In genomic region chr7:48177271-48177670, GRCh38 we compare ENCODE assay signal across 31 cellular contexts. TPM values are rescaled to one million over a fixed set of nuclear protein-coding genes. Genes with fewer than 3 reads are reported as not detected.
"Had no signal": no experiment of that assay in that cellular context is flagged by ENCODE, and none has a peak within 500 bp of the region (broad histone marks: within the 10 kb centered on the region; RNA-seq: fewer than 3 reads in every experiment).

No MANE protein-coding gene starts in this region.

- H3K4me3 ChIP-seq: coronary artery, dorsolateral prefrontal cortex had no signal

- H3K9me3 Mint-ChIP-seq: activated CD4-positive, alpha-beta memory T cell treated with anti-CD3 and anti-CD28 coated beads for 36 hours; activated CD4-positive, alpha-beta T cell treated with anti-CD3 and anti-CD28 coated beads, Interleukin-2, amount 10 ng/mL, durations not matched to agents 24 days and 14 days; activated naive CD4-positive, alpha-beta T cell treated with anti-CD3 and anti-CD28 coated beads, Interleukin-2, amount 10 ng/mL, durations not matched to agents 7 days and 5 days; activated naive CD4-positive, alpha-beta T cell treated with anti-CD3 and anti-CD28 coated beads, Interleukin-2, amount 50 U/mL, for 72 hours; activated naive CD8-positive, alpha-beta T cell treated with anti-CD3 and anti-CD28 coated beads, Interleukin-2, amount 10 ng/mL, durations not matched to agents 7 days and 5 days; central memory CD8-positive, alpha-beta T cell; dendritic cell treated with granulocyte-macrophage colony-stimulating factor and Interleukin-4, amounts not matched to agents 40 ng/mL and 50 ng/mL, for 4 days; endodermal cell; T-helper 2 cell treated with Interferon-gamma antibody and Interleukin-4, amounts not matched to agents 5 μg/mL and 100 μg/mL, for 36 hours had no signal

- ATAC-seq: activated CD4-positive, alpha-beta T cell treated with anti-CD3 and anti-CD28 coated beads for 36 hours; activated CD8-positive, alpha-beta memory T cell treated with anti-CD3 and anti-CD28 coated beads, Interleukin-2, amount 10 ng/mL, durations not matched to agents 7 days and 5 days; activated CD8-positive, alpha-beta T cell treated with anti-CD3 and anti-CD28 coated beads, Interleukin-2, amount 10 ng/mL, durations not matched to agents 7 days and 5 days; activated naive CD4-positive, alpha-beta T cell treated with anti-CD3 and anti-CD28 coated beads, Interleukin-2, amount 50 U/mL, for 72 hours; esophagus mucosa; T-helper 17 cell had no signal

- H3K4me1 Mint-ChIP-seq: activated CD4-positive, alpha-beta T cell treated with anti-CD3 and anti-CD28 coated beads for 36 hours; activated CD4-positive, alpha-beta T cell treated with anti-CD3 and anti-CD28 coated beads, Interleukin-2, amount 10 ng/mL, durations not matched to agents 24 days and 14 days; activated naive CD4-positive, alpha-beta T cell treated with anti-CD3 and anti-CD28 coated beads, Interleukin-2, amount 10 ng/mL, durations not matched to agents 7 days and 5 days; activated naive CD8-positive, alpha-beta T cell treated with anti-CD3 and anti-CD28 coated beads, Interleukin-2, amount 10 ng/mL, durations not matched to agents 7 days and 5 days; central memory CD8-positive, alpha-beta T cell; T-helper 17 cell had no signal

- H3K27me3 ChIP-seq: brain microvascular endothelial cell, dorsolateral prefrontal cortex had no signal

- H3K27me3 Mint-ChIP-seq: activated CD4-positive, alpha-beta memory T cell treated with anti-CD3 and anti-CD28 coated beads for 36 hours; activated CD4-positive, alpha-beta T cell treated with anti-CD3 and anti-CD28 coated beads for 36 hours; dendritic cell treated with granulocyte-macrophage colony-stimulating factor and Interleukin-4, amounts not matched to agents 40 ng/mL and 50 ng/mL, for 4 days had no signal

- FAIRE-seq: bronchial epithelial cell, frontal cortex had no signal

- H3K36me3 Mint-ChIP-seq: activated CD4-positive, alpha-beta memory T cell treated with anti-CD3 and anti-CD28 coated beads for 36 hours; activated CD8-positive, alpha-beta memory T cell treated with anti-CD3 and anti-CD28 coated beads, Interleukin-2, amount 10 ng/mL, durations not matched to agents 7 days and 5 days; activated naive CD4-positive, alpha-beta T cell treated with anti-CD3 and anti-CD28 coated beads, Interleukin-2, amount 10 ng/mL, durations not matched to agents 7 days and 5 days; activated naive CD4-positive, alpha-beta T cell treated with anti-CD3 and anti-CD28 coated beads, Interleukin-2, amount 50 U/mL, for 72 hours; activated naive CD8-positive, alpha-beta T cell treated with anti-CD3 and anti-CD28 coated beads, Interleukin-2, amount 10 ng/mL, durations not matched to agents 7 days and 5 days had no signal

- DNase-seq: activated CD4-positive, alpha-beta memory T cell treated with anti-CD3 and anti-CD28 coated beads for 36 hours; activated CD4-positive, alpha-beta T cell treated with anti-CD3 and anti-CD28 coated beads for 36 hours; activated CD4-positive, alpha-beta T cell treated with anti-CD3 and anti-CD28 coated beads, Interleukin-2, amount 10 ng/mL, durations not matched to agents 24 days and 14 days; activated CD4-positive, CD25-positive, alpha-beta regulatory T cell; activated CD4-positive, CD25-positive, alpha-beta regulatory T cell treated with anti-CD3 and anti-CD28 coated beads, Interleukin-2, amount 50 U/mL, for 72 hours; activated CD8-positive, alpha-beta memory T cell treated with anti-CD3 and anti-CD28 coated beads, Interleukin-2, amount 10 ng/mL, durations not matched to agents 7 days and 5 days; activated CD8-positive, alpha-beta memory T cell treated with anti-CD3 and anti-CD28 coated beads, Interleukin-2, amount 50 U/mL, for 4 hours; activated CD8-positive, alpha-beta T cell treated with anti-CD3 and anti-CD28 coated beads, Interleukin-2, amount 10 ng/mL, durations not matched to agents 7 days and 5 days; activated gamma-delta T cell; activated naive CD4-positive, alpha-beta T cell; activated naive CD4-positive, alpha-beta T cell treated with anti-CD3 and anti-CD28 coated beads, Interleukin-2, amount 10 ng/mL, durations not matched to agents 7 days and 5 days; activated naive CD8-positive, alpha-beta T cell treated with anti-CD3 and anti-CD28 coated beads, Interleukin-2, amount 10 ng/mL, durations not matched to agents 7 days and 5 days; activated T-cell treated with anti-CD3 and anti-CD28 coated beads, Interleukin-2, amount 50 U/mL, for 1 hour; activated T-cell treated with anti-CD3 and anti-CD28 coated beads, Interleukin-2, amount 50 U/mL, for 48 hours; brain microvascular endothelial cell; dorsolateral prefrontal cortex; effector memory CD4-positive, alpha-beta T cell; endodermal cell; foreskin fibroblast; head of caudate nucleus; T-helper 17 cell; WERI-Rb-1 had no signal

- H3K36me3 ChIP-seq: brain microvascular endothelial cell, WERI-Rb-1 had no signal

- H3K27ac ChIP-seq: brain microvascular endothelial cell, coronary artery, dorsolateral prefrontal cortex, WERI-Rb-1 had no signal

- H3K4me3 Mint-ChIP-seq: activated CD4-positive, alpha-beta memory T cell treated with anti-CD3 and anti-CD28 coated beads for 36 hours; activated CD4-positive, alpha-beta T cell treated with anti-CD3 and anti-CD28 coated beads for 36 hours; activated CD4-positive, alpha-beta T cell treated with anti-CD3 and anti-CD28 coated beads, Interleukin-2, amount 10 ng/mL, durations not matched to agents 24 days and 14 days; activated CD8-positive, alpha-beta memory T cell treated with anti-CD3 and anti-CD28 coated beads, Interleukin-2, amount 10 ng/mL, durations not matched to agents 7 days and 5 days; activated CD8-positive, alpha-beta T cell treated with anti-CD3 and anti-CD28 coated beads, Interleukin-2, amount 10 ng/mL, durations not matched to agents 7 days and 5 days; activated naive CD4-positive, alpha-beta T cell treated with anti-CD3 and anti-CD28 coated beads, Interleukin-2, amount 10 ng/mL, durations not matched to agents 7 days and 5 days; activated naive CD8-positive, alpha-beta T cell treated with anti-CD3 and anti-CD28 coated beads, Interleukin-2, amount 10 ng/mL, durations not matched to agents 7 days and 5 days; central memory CD8-positive, alpha-beta T cell; dendritic cell treated with granulocyte-macrophage colony-stimulating factor and Interleukin-4, amounts not matched to agents 40 ng/mL and 50 ng/mL, for 4 days; endodermal cell; T-helper 17 cell; T-helper 2 cell treated with Interferon-gamma antibody and Interleukin-4, amounts not matched to agents 5 μg/mL and 100 μg/mL, for 36 hours had no signal

- H3K27ac Mint-ChIP-seq: activated CD4-positive, alpha-beta memory T cell treated with anti-CD3 and anti-CD28 coated beads for 36 hours; activated CD4-positive, alpha-beta T cell treated with anti-CD3 and anti-CD28 coated beads for 36 hours; activated CD4-positive, alpha-beta T cell treated with anti-CD3 and anti-CD28 coated beads, Interleukin-2, amount 10 ng/mL, durations not matched to agents 24 days and 14 days; activated CD8-positive, alpha-beta memory T cell treated with anti-CD3 and anti-CD28 coated beads, Interleukin-2, amount 10 ng/mL, durations not matched to agents 7 days and 5 days; activated CD8-positive, alpha-beta T cell treated with anti-CD3 and anti-CD28 coated beads, Interleukin-2, amount 10 ng/mL, durations not matched to agents 7 days and 5 days; activated naive CD4-positive, alpha-beta T cell treated with anti-CD3 and anti-CD28 coated beads, Interleukin-2, amount 10 ng/mL, durations not matched to agents 7 days and 5 days; activated naive CD4-positive, alpha-beta T cell treated with anti-CD3 and anti-CD28 coated beads, Interleukin-2, amount 50 U/mL, for 72 hours; activated naive CD8-positive, alpha-beta T cell treated with anti-CD3 and anti-CD28 coated beads, Interleukin-2, amount 10 ng/mL, durations not matched to agents 7 days and 5 days; dendritic cell treated with granulocyte-macrophage colony-stimulating factor and Interleukin-4, amounts not matched to agents 40 ng/mL and 50 ng/mL, for 4 days; endodermal cell; T-helper 17 cell; T-helper 2 cell treated with Interferon-gamma antibody and Interleukin-4, amounts not matched to agents 5 μg/mL and 100 μg/mL, for 36 hours had no signal

RNA-seq across cellular contexts. Expression of gene ABCA13, which starts 6.0 kb away (rescaled TPM):
- total RNA-seq: activated CD4-positive, alpha-beta memory T cell treated with anti-CD3 and anti-CD28 coated beads for 36 hours; activated CD4-positive, alpha-beta T cell treated with anti-CD3 and anti-CD28 coated beads for 36 hours; activated CD4-positive, alpha-beta T cell treated with anti-CD3 and anti-CD28 coated beads, Interleukin-2, amount 10 ng/mL, durations not matched to agents 24 days and 14 days; activated CD8-positive, alpha-beta memory T cell treated with anti-CD3 and anti-CD28 coated beads for 36 hours; activated naive CD4-positive, alpha-beta T cell treated with anti-CD3 and anti-CD28 coated beads, Interleukin-2, amount 50 U/mL, for 72 hours; T-helper 17 cell had no signal
